Comparison of ENCODE assay signal across 8 cellular contexts in the genomic region with DNA sequence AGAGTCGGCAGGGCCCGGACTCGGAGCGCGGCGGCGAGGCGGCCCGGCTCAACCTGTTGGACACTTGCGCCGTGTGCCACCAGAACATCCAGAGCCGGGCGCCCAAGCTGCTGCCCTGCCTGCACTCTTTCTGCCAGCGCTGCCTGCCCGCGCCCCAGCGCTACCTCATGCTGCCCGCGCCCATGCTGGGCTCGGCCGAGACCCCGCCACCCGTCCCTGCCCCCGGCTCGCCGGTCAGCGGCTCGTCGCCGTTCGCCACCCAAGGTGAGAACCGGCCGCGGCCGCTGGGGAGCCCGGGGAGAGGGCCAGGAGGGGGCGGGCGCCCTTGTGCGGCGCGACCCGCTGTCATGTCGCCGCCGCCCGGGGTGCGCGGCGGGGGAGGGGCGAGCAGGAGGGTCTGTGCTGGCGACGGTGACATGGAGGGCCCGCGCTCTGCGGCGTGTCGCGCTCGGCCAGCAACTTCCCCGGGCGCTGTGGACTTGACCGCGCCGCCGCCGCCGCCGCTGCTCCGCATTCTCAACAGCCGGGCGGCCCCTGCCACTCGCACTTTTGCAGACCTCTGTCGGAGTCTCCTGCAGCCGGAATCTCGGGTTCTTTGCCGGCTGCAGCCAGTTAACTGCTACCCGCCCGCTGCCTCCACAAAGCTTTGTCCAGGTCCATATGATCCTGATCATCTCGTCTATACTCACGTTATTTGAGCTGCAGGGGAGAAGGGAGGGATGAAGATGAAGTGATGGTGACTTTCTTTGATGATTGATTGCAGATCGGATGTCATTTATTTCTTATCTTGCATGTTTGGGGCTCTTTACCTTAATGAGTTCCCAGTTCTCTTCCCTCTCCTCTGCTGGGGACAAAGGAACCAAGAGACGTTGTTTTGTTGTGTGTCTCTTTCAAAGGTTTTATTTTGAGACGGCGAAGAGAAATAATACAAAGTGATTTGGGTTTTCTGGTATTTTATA. TPM values are rescaled to one million over a fixed set of nuclear protein-coding genes. Genes with fewer than 3 reads are reported as not detected.
DNase-seq lines count a peak whose midpoint lies in the region; ATAC-seq and TF ChIP-seq lines count a peak whose summit lies in the region.

No MANE protein-coding gene starts in this region.

- no peak for TF ChIP-seq EP300 in upper lobe of left lung (IDR thresholded peaks at IDR 0.05)

- H3K36me3 ChIP-seq in SJSA1, result peaks cover 11% of the 10 kb centered on the region
- H3K36me3 ChIP-seq in cardiac muscle cell, result peaks cover 5% of the 10 kb centered on the region
- no peaks in the 10 kb centered on the region for H3K36me3 ChIP-seq in upper lobe of left lung

- peaks cover 4% of the 10 kb centered on the region for H3K4me1 ChIP-seq in SJSA1 (replicated peaks)
- peaks cover 11% of the 10 kb centered on the region for H3K4me1 ChIP-seq in cardiac muscle cell (ENCODE audit: low read depth)
- H3K4me1 ChIP-seq in upper lobe of left lung, result peaks cover 4 to 12% (median 10%) of the 10 kb centered on the region in 4 donors

- TF ChIP-seq CTCF in cardiac muscle cell (IDR thresholded peaks at IDR 0.05; ENCODE audit: low read depth, low read length) (no peak), upper lobe of left lung (IDR thresholded peaks at IDR 0.05) (peak in 3 of 6 experiments; percentile 14 to 37 (median 23))

- no peaks in the 10 kb centered on the region for H3K27me3 Mint-ChIP-seq in activated naive CD8-positive, alpha-beta T cell

- H3K4me1 Mint-ChIP-seq in activated naive CD8-positive, alpha-beta T cell (ENCODE audit: low read depth), result peaks cover 35% of the 10 kb centered on the region

- H3K4me3 Mint-ChIP-seq in activated naive CD8-positive, alpha-beta T cell, result peak overlapping the region; percentile 99

- 0 to 3% methylated on average over 13 to 32 of the region's 84 CpGs for WGBS in upper lobe of left lung, 2 donors

- in situ Hi-C loops in KBM-7 (cut with MboI; ENCODE audit: low pct_unique_long_range_greater_than_20kb, low sequenced_read_pairs), result no loop called here

- H3K36me3 Mint-ChIP-seq in activated naive CD8-positive, alpha-beta T cell, result peaks cover 2% of the 10 kb centered on the region

- H3K4me3 ChIP-seq in SJSA1 (peak overlapping the region; percentile 80), cardiac muscle cell (peak overlapping the region; percentile 96), upper lobe of left lung (peak overlapping the region; percentile 60 to 95 (median 67))

- peak; percentile 50 for ATAC-seq in GM21723 (IDR thresholded peaks at IDR 0.05; ENCODE audit: unreplicated experiment)
- peak; percentile 5 to 42 for ATAC-seq in upper lobe of left lung (ENCODE audit: low FRiP score in 2 of 2)

- H3K27ac ChIP-seq in SJSA1 (peak overlapping the region; percentile 68), cardiac muscle cell (peak overlapping the region; percentile 99), upper lobe of left lung (peak overlapping the region; percentile 93 to 98 (median 96))

- H3K9me3 Mint-ChIP-seq in activated naive CD8-positive, alpha-beta T cell (ENCODE audit: low read depth), result no peaks in the 10 kb centered on the region

- no peak for TF ChIP-seq POLR2A in upper lobe of left lung (IDR thresholded peaks at IDR 0.05)

- H3K27me3 ChIP-seq in SJSA1 (replicated peaks) (no peaks in the 10 kb centered on the region), cardiac muscle cell (no peaks in the 10 kb centered on the region), upper lobe of left lung (no peaks in the 10 kb centered on the region)

- DNase-seq in EL, result peak; percentile 59
- DNase-seq in KBM-7, result peak; percentile 76
- peak; percentile 58 to 69 for DNase-seq in SJSA1 (ENCODE audit: low read depth in 1 of 2, low spot score in 2 of 2)
- DNase-seq in cardiac muscle cell (ENCODE audit: low read depth in 1 of 2, low spot score in 1 of 2), result peak; percentile 62 to 88
- DNase-seq in pons (ENCODE audit: low spot score), result peak; percentile 37
- peak; percentile 69 to 94 for DNase-seq in upper lobe of left lung

- peak overlapping the region; percentile 96 for H3K27ac Mint-ChIP-seq in activated naive CD8-positive, alpha-beta T cell

- H3K9me3 ChIP-seq in SJSA1 (replicated peaks), result no peaks in the 10 kb centered on the region
- H3K9me3 ChIP-seq in cardiac muscle cell (ENCODE audit: low read depth), result no peaks in the 10 kb centered on the region
- H3K9me3 ChIP-seq in upper lobe of left lung, result no peaks in the 10 kb centered on the region

RNA-seq across cellular contexts. Expression of a gene that starts 0.9 kb away (rescaled TPM):
- 17.0 and 20.3 TPM in 2 replicates for total RNA-seq in SJSA1 (2014; rRNA removed; shearing (Covaris generic))
- total RNA-seq in cardiac muscle cell, result 79.5 and 99.2 TPM in 2 replicates
- polyA plus RNA-seq in cardiac muscle cell, result 113 and 130 TPM in 2 replicates
- total RNA-seq in upper lobe of left lung, result 10 to 100 TPM; 11.5 to 30.6 (median 23.7) TPM

Comparison
In these comparisons a context has a peak if more than half of its experiments do, and no peak if none do; other contexts are left out.
1. Peak in every context shown above with its lines: DNase-seq, ATAC-seq, H3K4me3 ChIP-seq and H3K27ac ChIP-seq.